In the genomic region with DNA sequence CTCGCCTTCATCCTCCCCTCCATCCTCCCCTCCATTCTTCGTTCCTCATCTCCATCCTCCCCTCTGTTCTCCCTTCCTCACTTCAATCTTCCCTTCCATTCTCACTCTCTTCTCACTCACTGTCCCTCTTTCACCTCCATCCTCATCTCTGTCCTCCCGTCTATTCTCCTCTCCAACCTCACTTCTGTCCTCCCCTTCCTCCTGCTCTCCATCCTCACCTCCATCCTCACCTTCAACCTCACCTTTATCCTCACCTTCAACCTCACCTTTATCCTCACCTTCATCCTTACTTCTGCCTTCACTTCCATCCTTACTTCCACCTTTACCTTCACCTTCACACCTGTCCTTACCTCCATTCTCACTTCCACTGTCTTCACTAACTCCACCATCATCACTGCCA, we compare ENCODE assay signal across 19 cellular contexts. TPM values are rescaled to one million over a fixed set of nuclear protein-coding genes. Genes with fewer than 3 reads are reported as not detected.
DNase-seq lines count a peak whose midpoint lies in the region; ATAC-seq and TF ChIP-seq lines count a peak whose summit lies in the region.
"Had no signal": no experiment of that assay in that cellular context is flagged by ENCODE, and none has a peak within 500 bp of the region (broad histone marks: within the 10 kb centered on the region; RNA-seq: fewer than 3 reads in every experiment).

No MANE protein-coding gene starts in this region.

- ATAC-seq in activated T-helper 17 cell treated with anti-CD3 and anti-CD28 coated beads, Interleukin-2, amount 50 U/mL, for 72 hours (replicated peaks): no peak
- ATAC-seq: A549, GM12878, GM23338 had no signal

- H3K9me3 Mint-ChIP-seq in activated CD4-positive, alpha-beta T cell treated with anti-CD3 and anti-CD28 coated beads, Interleukin-2, amount 10 ng/mL, durations not matched to agents 24 days and 14 days: peaks cover 6% of the 10 kb centered on the region
- peaks cover 14% of the 10 kb centered on the region for H3K9me3 Mint-ChIP-seq in activated CD4-positive, alpha-beta T cell treated with anti-CD3 and anti-CD28 coated beads, Interleukin-2, amount 10 ng/mL, durations not matched to agents 7 days and 5 days
- no peaks in the 10 kb centered on the region for H3K9me3 Mint-ChIP-seq in activated T-helper 17 cell treated with anti-CD3 and anti-CD28 coated beads, Interleukin-2, amount 50 U/mL, for 72 hours
- peaks cover 21% of the 10 kb centered on the region for H3K9me3 Mint-ChIP-seq in nephron progenitor cell
- H3K9me3 Mint-ChIP-seq: CD4-positive, alpha-beta T cell had no signal

- H3K27me3 Mint-ChIP-seq in activated CD4-positive, alpha-beta T cell treated with anti-CD3 and anti-CD28 coated beads, Interleukin-2, amount 10 ng/mL, durations not matched to agents 24 days and 14 days: no peaks in the 10 kb centered on the region
- no peaks in the 10 kb centered on the region for H3K27me3 Mint-ChIP-seq in activated CD4-positive, alpha-beta T cell treated with anti-CD3 and anti-CD28 coated beads, Interleukin-2, amount 10 ng/mL, durations not matched to agents 7 days and 5 days
- no peaks in the 10 kb centered on the region for H3K27me3 Mint-ChIP-seq in activated T-helper 17 cell treated with anti-CD3 and anti-CD28 coated beads, Interleukin-2, amount 50 U/mL, for 72 hours
- no peaks in the 10 kb centered on the region for H3K27me3 Mint-ChIP-seq in nephron progenitor cell (ENCODE audit: low read depth, poor library complexity)
- H3K27me3 Mint-ChIP-seq: CD4-positive, alpha-beta T cell; CD8-positive, alpha-beta memory T cell had no signal

- H3K4me1 Mint-ChIP-seq in activated CD4-positive, alpha-beta T cell treated with anti-CD3 and anti-CD28 coated beads, Interleukin-2, amount 10 ng/mL, durations not matched to agents 24 days and 14 days: no peaks in the 10 kb centered on the region
- H3K4me1 Mint-ChIP-seq in activated CD4-positive, alpha-beta T cell treated with anti-CD3 and anti-CD28 coated beads, Interleukin-2, amount 10 ng/mL, durations not matched to agents 7 days and 5 days: no peaks in the 10 kb centered on the region
- H3K4me1 Mint-ChIP-seq in activated T-helper 17 cell treated with anti-CD3 and anti-CD28 coated beads, Interleukin-2, amount 50 U/mL, for 72 hours: no peaks in the 10 kb centered on the region
- no peaks in the 10 kb centered on the region for H3K4me1 Mint-ChIP-seq in nephron progenitor cell
- H3K4me1 Mint-ChIP-seq: CD14-positive monocyte; CD8-positive, alpha-beta memory T cell had no signal

- H3K27ac Mint-ChIP-seq in activated CD4-positive, alpha-beta T cell treated with anti-CD3 and anti-CD28 coated beads, Interleukin-2, amount 10 ng/mL, durations not matched to agents 24 days and 14 days: peak overlapping the region; percentile 0
- H3K27ac Mint-ChIP-seq in activated CD4-positive, alpha-beta T cell treated with anti-CD3 and anti-CD28 coated beads, Interleukin-2, amount 10 ng/mL, durations not matched to agents 7 days and 5 days: no peak overlapping the region
- peak overlapping the region; percentile 9 for H3K27ac Mint-ChIP-seq in activated T-helper 17 cell treated with anti-CD3 and anti-CD28 coated beads, Interleukin-2, amount 50 U/mL, for 72 hours
- H3K27ac Mint-ChIP-seq in nephron progenitor cell: no peak overlapping the region
- H3K27ac Mint-ChIP-seq: CD4-positive, alpha-beta T cell; CD8-positive, alpha-beta memory T cell; GM23338 had no signal

- H3K4me3 Mint-ChIP-seq in activated CD4-positive, alpha-beta T cell treated with anti-CD3 and anti-CD28 coated beads, Interleukin-2, amount 10 ng/mL, durations not matched to agents 24 days and 14 days: no peak overlapping the region
- no peak overlapping the region for H3K4me3 Mint-ChIP-seq in activated CD4-positive, alpha-beta T cell treated with anti-CD3 and anti-CD28 coated beads, Interleukin-2, amount 10 ng/mL, durations not matched to agents 7 days and 5 days
- H3K4me3 Mint-ChIP-seq in activated T-helper 17 cell treated with anti-CD3 and anti-CD28 coated beads, Interleukin-2, amount 50 U/mL, for 72 hours: no peak overlapping the region
- peak overlapping the region; percentile 35 for H3K4me3 Mint-ChIP-seq in nephron progenitor cell
- H3K4me3 Mint-ChIP-seq: CD14-positive monocyte; CD4-positive, alpha-beta T cell; CD8-positive, alpha-beta memory T cell; GM23338 had no signal

- CTCF ChIA-PET in activated CD4-positive, alpha-beta T cell treated with anti-CD3 and anti-CD28 coated beads, Interleukin-2, amount 10 ng/mL, durations not matched to agents 7 days and 5 days (lab: Charles Lee): no interaction called here

- DNase-seq in activated CD4-positive, alpha-beta T cell treated with anti-CD3 and anti-CD28 coated beads, Interleukin-2, amount 10 ng/mL, durations not matched to agents 24 days and 14 days: no peak
- no peak for DNase-seq in activated CD4-positive, alpha-beta T cell treated with anti-CD3 and anti-CD28 coated beads, Interleukin-2, amount 10 ng/mL, durations not matched to agents 7 days and 5 days
- no peak for DNase-seq in nephron progenitor cell
- no peak for DNase-seq in MV-4-11 (lab: John Stamatoyannopoulos, UW)
- no peak for DNase-seq in effector CD4-positive, alpha-beta T cell
- DNase-seq: ACHN; AML-193; BE2C; CD4-positive, alpha-beta T cell; CD8-positive, alpha-beta memory T cell; DMS 273 treated with DMSO at 0.1 percent for 48 hours; DMS79; EL; GDM1 had no signal

- intact Hi-C loops in activated CD4-positive, alpha-beta T cell treated with anti-CD3 and anti-CD28 coated beads, Interleukin-2, amount 10 ng/mL, durations not matched to agents 24 days and 14 days (cut with micrococcal nuclease): no loop called here

- POLR2A ChIA-PET in activated CD4-positive, alpha-beta T cell treated with anti-CD3 and anti-CD28 coated beads, Interleukin-2, amount 10 ng/mL, durations not matched to agents 7 days and 5 days (lab: Charles Lee): interaction anchor here (0.6 kb wide), 1 partner anchor 41 kb away, joined by 3 read pairs; no protein-coding TSS in a partner anchor

- H3K36me3 Mint-ChIP-seq in activated CD4-positive, alpha-beta T cell treated with anti-CD3 and anti-CD28 coated beads, Interleukin-2, amount 10 ng/mL, durations not matched to agents 24 days and 14 days (ENCODE audit: low read depth): peaks cover 17% of the 10 kb centered on the region
- H3K36me3 Mint-ChIP-seq in activated CD4-positive, alpha-beta T cell treated with anti-CD3 and anti-CD28 coated beads, Interleukin-2, amount 10 ng/mL, durations not matched to agents 7 days and 5 days (ENCODE audit: low read depth): peaks cover 11% of the 10 kb centered on the region
- H3K36me3 Mint-ChIP-seq in activated T-helper 17 cell treated with anti-CD3 and anti-CD28 coated beads, Interleukin-2, amount 50 U/mL, for 72 hours (ENCODE audit: low read depth): peaks cover 14% of the 10 kb centered on the region
- peaks cover 44% of the 10 kb centered on the region for H3K36me3 Mint-ChIP-seq in nephron progenitor cell (ENCODE audit: low read depth)

- no peak for TF ChIP-seq CTCF in nephron progenitor cell (IDR thresholded peaks at IDR 0.05)

RNA-seq across cellular contexts. Expression of gene RABGEF1, which starts 11.3 kb away (rescaled TPM):
- 23.6 and 23.8 TPM in 2 replicates for total RNA-seq in activated CD4-positive, alpha-beta T cell treated with anti-CD3 and anti-CD28 coated beads, Interleukin-2, amount 10 ng/mL, durations not matched to agents 24 days and 14 days
- 10 to 100 TPM; 21.8 to 21.9 TPM for total RNA-seq in activated CD4-positive, alpha-beta T cell treated with anti-CD3 and anti-CD28 coated beads, Interleukin-2, amount 10 ng/mL, durations not matched to agents 7 days and 5 days
- total RNA-seq in activated T-helper 17 cell treated with anti-CD3 and anti-CD28 coated beads, Interleukin-2, amount 50 U/mL, for 72 hours: 10 to 100 TPM; 24.5 to 37.4 TPM

Comparison
In these comparisons a context has a peak if more than half of its experiments do, and no peak if none do; other contexts are left out.
1. H3K27ac Mint-ChIP-seq: peak in activated CD4-positive, alpha-beta T cell treated with anti-CD3 and anti-CD28 coated beads, Interleukin-2, amount 10 ng/mL, durations not matched to agents 24 days and 14 days (single experiment) and activated T-helper 17 cell treated with anti-CD3 and anti-CD28 coated beads, Interleukin-2, amount 50 U/mL, for 72 hours (single experiment); none in activated CD4-positive, alpha-beta T cell treated with anti-CD3 and anti-CD28 coated beads, Interleukin-2, amount 10 ng/mL, durations not matched to agents 7 days and 5 days (single experiment) and nephron progenitor cell (single experiment).